Comparison of ENCODE assay signal across 2 cellular contexts in the genomic region with DNA sequence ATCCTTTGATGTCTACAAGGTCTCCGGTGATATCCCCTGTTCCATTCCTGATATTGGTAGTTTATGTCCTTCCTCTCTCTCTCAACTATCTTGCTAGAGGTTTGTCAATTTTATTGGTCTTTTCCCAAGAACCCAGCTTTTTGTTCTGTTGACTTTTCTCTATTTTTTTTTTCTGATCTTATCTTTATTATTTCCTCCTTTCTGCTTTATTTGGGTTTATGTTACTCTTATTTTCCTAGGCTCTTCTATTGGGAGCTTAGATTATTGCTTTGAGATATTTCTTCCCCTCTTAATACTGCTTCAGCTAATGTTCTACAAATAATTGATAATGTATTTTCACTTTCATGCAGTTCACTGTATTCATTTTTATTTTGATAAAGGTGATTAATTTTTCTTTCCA.
TF ChIP-seq lines count a peak whose summit lies in the region.

No MANE protein-coding gene starts in this region.

TF ChIP-seq in HEK293, 187 proteins besides CTCF, POLR2A, EP300 and RAD21 (continues in another document):
- 0 out of 2 replicates have a peak, but pooled peaks have one; percentile 13 for TF ChIP-seq ZNF362 (tag by site-specific recombination; IDR thresholded peaks at IDR 0.05)
- TF ChIP-seq ZNF132 (tag by site-specific recombination; IDR thresholded peaks at IDR 0.05; ENCODE audit: borderline replicate concordance), result no peak
- TF ChIP-seq ZNF423 (tag by site-specific recombination; IDR thresholded peaks at IDR 0.05), result no peak
- TF ChIP-seq FEZF1 (tag by site-specific recombination; IDR thresholded peaks at IDR 0.05), result peak; percentile 64
- TF ChIP-seq, protein P1, sequence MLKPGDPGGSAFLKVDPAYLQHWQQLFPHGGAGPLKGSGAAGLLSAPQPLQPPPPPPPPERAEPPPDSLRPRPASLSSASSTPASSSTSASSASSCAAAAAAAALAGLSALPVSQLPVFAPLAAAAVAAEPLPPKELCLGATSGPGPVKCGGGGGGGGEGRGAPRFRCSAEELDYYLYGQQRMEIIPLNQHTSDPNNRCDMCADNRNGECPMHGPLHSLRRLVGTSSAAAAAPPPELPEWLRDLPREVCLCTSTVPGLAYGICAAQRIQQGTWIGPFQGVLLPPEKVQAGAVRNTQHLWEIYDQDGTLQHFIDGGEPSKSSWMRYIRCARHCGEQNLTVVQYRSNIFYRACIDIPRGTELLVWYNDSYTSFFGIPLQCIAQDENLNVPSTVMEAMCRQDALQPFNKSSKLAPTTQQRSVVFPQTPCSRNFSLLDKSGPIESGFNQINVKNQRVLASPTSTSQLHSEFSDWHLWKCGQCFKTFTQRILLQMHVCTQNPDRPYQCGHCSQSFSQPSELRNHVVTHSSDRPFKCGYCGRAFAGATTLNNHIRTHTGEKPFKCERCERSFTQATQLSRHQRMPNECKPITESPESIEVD (tag by site-specific recombination; IDR thresholded peaks at IDR 0.05), result peak; percentile 40; the same call in 1 of the 2 replicates
- TF ChIP-seq, protein P2, sequence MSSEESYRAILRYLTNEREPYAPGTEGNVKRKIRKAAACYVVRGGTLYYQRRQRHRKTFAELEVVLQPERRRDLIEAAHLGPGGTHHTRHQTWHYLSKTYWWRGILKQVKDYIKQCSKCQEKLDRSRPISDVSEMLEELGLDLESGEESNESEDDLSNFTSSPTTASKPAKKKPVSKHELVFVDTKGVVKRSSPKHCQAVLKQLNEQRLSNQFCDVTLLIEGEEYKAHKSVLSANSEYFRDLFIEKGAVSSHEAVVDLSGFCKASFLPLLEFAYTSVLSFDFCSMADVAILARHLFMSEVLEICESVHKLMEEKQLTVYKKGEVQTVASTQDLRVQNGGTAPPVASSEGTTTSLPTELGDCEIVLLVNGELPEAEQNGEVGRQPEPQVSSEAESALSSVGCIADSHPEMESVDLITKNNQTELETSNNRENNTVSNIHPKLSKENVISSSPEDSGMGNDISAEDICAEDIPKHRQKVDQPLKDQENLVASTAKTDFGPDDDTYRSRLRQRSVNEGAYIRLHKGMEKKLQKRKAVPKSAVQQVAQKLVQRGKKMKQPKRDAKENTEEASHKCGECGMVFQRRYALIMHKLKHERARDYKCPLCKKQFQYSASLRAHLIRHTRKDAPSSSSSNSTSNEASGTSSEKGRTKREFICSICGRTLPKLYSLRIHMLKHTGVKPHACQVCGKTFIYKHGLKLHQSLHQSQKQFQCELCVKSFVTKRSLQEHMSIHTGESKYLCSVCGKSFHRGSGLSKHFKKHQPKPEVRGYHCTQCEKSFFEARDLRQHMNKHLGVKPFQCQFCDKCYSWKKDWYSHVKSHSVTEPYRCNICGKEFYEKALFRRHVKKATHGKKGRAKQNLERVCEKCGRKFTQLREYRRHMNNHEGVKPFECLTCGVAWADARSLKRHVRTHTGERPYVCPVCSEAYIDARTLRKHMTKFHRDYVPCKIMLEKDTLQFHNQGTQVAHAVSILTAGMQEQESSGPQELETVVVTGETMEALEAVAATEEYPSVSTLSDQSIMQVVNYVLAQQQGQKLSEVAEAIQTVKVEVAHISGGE (tag by site-specific recombination; conservative IDR thresholded peaks at IDR 0.05; ENCODE audit: low read depth), result 0 out of 2 replicates have a peak, but pooled peaks have one; percentile 13
- no peak for TF ChIP-seq ZNF768 (tag by site-specific recombination; IDR thresholded peaks at IDR 0.05)
- no peak for TF ChIP-seq TRIM28 (IDR thresholded peaks at IDR 0.05; ENCODE audit: borderline replicate concordance, low read length)
- peak; percentile 79; the same call in 1 of the 2 replicates for TF ChIP-seq ZXDB (tag by site-specific recombination; IDR thresholded peaks at IDR 0.05)
- peak; percentile 75 for TF ChIP-seq ZNF843 (tag by site-specific recombination; IDR thresholded peaks at IDR 0.05)
- TF ChIP-seq HOXD13 (CRISPR knock-in tag; IDR thresholded peaks at IDR 0.05; ENCODE audit: borderline replicate concordance), result no peak
- no peak for TF ChIP-seq SP7 (tag by site-specific recombination; IDR thresholded peaks at IDR 0.05)
- TF ChIP-seq ZBTB17 (tag by site-specific recombination; IDR thresholded peaks at IDR 0.05), result no peak
- TF ChIP-seq ZNF324 (tag by site-specific recombination; IDR thresholded peaks at IDR 0.05), result no peak
- TF ChIP-seq ZNF777 (tag by site-specific recombination; IDR thresholded peaks at IDR 0.05; ENCODE audit: borderline replicate concordance), result no peak
- TF ChIP-seq, protein P3, sequence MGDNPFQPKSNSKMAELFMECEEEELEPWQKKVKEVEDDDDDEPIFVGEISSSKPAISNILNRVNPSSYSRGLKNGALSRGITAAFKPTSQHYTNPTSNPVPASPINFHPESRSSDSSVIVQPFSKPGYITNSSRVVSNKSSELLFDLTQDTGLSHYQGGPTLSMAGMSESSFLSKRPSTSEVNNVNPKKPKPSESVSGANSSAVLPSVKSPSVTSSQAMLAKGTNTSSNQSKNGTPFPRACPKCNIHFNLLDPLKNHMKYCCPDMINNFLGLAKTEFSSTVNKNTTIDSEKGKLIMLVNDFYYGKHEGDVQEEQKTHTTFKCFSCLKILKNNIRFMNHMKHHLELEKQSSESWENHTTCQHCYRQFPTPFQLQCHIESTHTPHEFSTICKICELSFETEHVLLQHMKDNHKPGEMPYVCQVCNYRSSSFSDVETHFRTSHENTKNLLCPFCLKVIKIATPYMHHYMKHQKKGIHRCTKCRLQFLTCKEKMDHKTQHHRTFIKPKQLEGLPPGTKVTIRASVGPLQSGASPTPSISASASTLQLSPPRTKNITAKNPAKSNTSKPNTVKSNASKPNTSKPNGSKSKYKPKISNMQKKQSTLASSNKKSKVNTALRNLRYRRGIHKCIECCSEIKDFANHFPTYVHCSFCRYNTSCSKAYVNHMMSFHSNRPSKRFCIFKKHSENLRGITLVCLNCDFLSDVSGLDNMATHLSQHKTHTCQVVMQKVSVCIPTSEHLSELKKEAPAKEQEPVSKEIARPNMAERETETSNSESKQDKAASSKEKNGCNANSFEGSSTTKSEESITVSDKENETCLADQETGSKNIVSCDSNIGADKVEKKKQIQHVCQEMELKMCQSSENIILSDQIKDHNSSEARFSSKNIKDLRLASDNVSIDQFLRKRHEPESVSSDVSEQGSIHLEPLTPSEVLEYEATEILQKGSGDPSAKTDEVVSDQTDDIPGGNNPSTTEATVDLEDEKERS (tag by site-specific recombination; IDR thresholded peaks at IDR 0.05), result no peak

TF ChIP-seq in K562, 482 proteins besides CTCF, POLR2A, EP300 and RAD21 (continued from another document):
- TF ChIP-seq SRSF9 (IDR thresholded peaks at IDR 0.05; ENCODE audit: borderline replicate concordance, low read depth, low read length) (no peak), MCM3 (IDR thresholded peaks at IDR 0.05) (no peak), SNRNP70 (optimal IDR thresholded peaks at IDR 0.05; ENCODE audit: low read depth, low read length) (no peak), ZBTB40 (IDR thresholded peaks at IDR 0.05) (peak; percentile 42; the same call in 1 of the 2 replicates), ZBTB40 (CRISPR knock-in tag; IDR thresholded peaks at IDR 0.05) (no peak)
- TF ChIP-seq, protein P4, sequence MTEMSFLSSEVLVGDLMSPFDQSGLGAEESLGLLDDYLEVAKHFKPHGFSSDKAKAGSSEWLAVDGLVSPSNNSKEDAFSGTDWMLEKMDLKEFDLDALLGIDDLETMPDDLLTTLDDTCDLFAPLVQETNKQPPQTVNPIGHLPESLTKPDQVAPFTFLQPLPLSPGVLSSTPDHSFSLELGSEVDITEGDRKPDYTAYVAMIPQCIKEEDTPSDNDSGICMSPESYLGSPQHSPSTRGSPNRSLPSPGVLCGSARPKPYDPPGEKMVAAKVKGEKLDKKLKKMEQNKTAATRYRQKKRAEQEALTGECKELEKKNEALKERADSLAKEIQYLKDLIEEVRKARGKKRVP (CRISPR knock-in tag; IDR thresholded peaks at IDR 0.05), result no peak
